In genomic region chr12:52590021-52590420, GRCh38 we compare ENCODE assay signal across 35 cellular contexts. TPM values are rescaled to one million over a fixed set of nuclear protein-coding genes. Genes with fewer than 3 reads are reported as not detected.
"Had no signal": no experiment of that assay in that cellular context is flagged by ENCODE, and none has a peak within 500 bp of the region (broad histone marks: within the 10 kb centered on the region; RNA-seq: fewer than 3 reads in every experiment).

No MANE protein-coding gene starts in this region.

- H3K4me3 ChIP-seq: cardiac muscle cell, Peyer's patch, SJCRH30, SK-N-MC had no signal

- H3K36me3 Mint-ChIP-seq: activated CD8-positive, alpha-beta memory T cell treated with anti-CD3 and anti-CD28 coated beads, Interleukin-2, amount 10 ng/mL, durations not matched to agents 7 days and 5 days; activated naive CD4-positive, alpha-beta T cell treated with anti-CD3 and anti-CD28 coated beads, Interleukin-2, amount 50 U/mL, for 72 hours had no signal

- H3K27me3 ChIP-seq: Peyer's patch had no signal

- H3K4me3 Mint-ChIP-seq: activated CD4-positive, alpha-beta memory T cell treated with anti-CD3 and anti-CD28 coated beads, Interleukin-2, amount 10 ng/mL, durations not matched to agents 7 days and 5 days; activated CD8-positive, alpha-beta memory T cell treated with anti-CD3 and anti-CD28 coated beads, Interleukin-2, amount 10 ng/mL, durations not matched to agents 7 days and 5 days had no signal

- H3K36me3 ChIP-seq: brain microvascular endothelial cell, cardiac muscle cell, Peyer's patch, SJCRH30, WERI-Rb-1 had no signal

- DNase-seq: activated CD4-positive, alpha-beta memory T cell treated with anti-CD3 and anti-CD28 coated beads, Interleukin-2, amount 10 ng/mL, durations not matched to agents 7 days and 5 days; activated CD4-positive, alpha-beta T cell treated with anti-CD3 and anti-CD28 coated beads for 1 hour; activated CD4-positive, alpha-beta T cell treated with anti-CD3 and anti-CD28 coated beads for 48 hours; activated CD4-positive, CD25-positive, alpha-beta regulatory T cell; activated CD8-positive, alpha-beta memory T cell treated with anti-CD3 and anti-CD28 coated beads for 24 hours; activated CD8-positive, alpha-beta memory T cell treated with anti-CD3 and anti-CD28 coated beads, Interleukin-2, amount 10 ng/mL, durations not matched to agents 7 days and 5 days; activated CD8-positive, alpha-beta memory T cell treated with anti-CD3 and anti-CD28 coated beads, Interleukin-2, amount 50 U/mL, for 48 hours; activated gamma-delta T cell; activated naive CD4-positive, alpha-beta T cell treated with Interleukin-2 at 50 U/mL for 16 hours; activated T-cell treated with anti-CD3 and anti-CD28 coated beads, Interleukin-2, amount 50 U/mL, for 48 hours; amniotic stem cell; aorta; brain microvascular endothelial cell; Karpas-422; KBM-7; NCI-H1105; NCI-H1417 treated with DMSO at 0.1 percent for 48 hours; NCI-H187 treated with DMSO at 0.1 percent for 48 hours; NCI-H2081 treated with DMSO at 0.1 percent for 48 hours; NCI-H226; NCI-H446 treated with DMSO at 0.1 percent for 48 hours; NCI-H524; NCI-H69; Peyer's patch; Right ventricle myocardium superior; SJCRH30; T1000; WERI-Rb-1 had no signal

- H3K27ac ChIP-seq: brain microvascular endothelial cell, cardiac muscle cell, Peyer's patch, RWPE1, SJCRH30, SK-N-MC, WERI-Rb-1 had no signal

- ATAC-seq: activated CD8-positive, alpha-beta memory T cell treated with anti-CD3 and anti-CD28 coated beads, Interleukin-2, amount 10 ng/mL, durations not matched to agents 7 days and 5 days; activated naive CD4-positive, alpha-beta T cell treated with anti-CD3 and anti-CD28 coated beads, Interleukin-2, amount 50 U/mL, for 72 hours had no signal

- H3K9me3 ChIP-seq: Peyer's patch, SJCRH30 had no signal

- H3K4me1 ChIP-seq: Peyer's patch, SJCRH30 had no signal

- H3K9me3 Mint-ChIP-seq: activated CD4-positive, alpha-beta memory T cell treated with anti-CD3 and anti-CD28 coated beads, Interleukin-2, amount 10 ng/mL, durations not matched to agents 7 days and 5 days; activated naive CD4-positive, alpha-beta T cell treated with anti-CD3 and anti-CD28 coated beads, Interleukin-2, amount 50 U/mL, for 72 hours had no signal

- H3K27ac Mint-ChIP-seq: activated CD4-positive, alpha-beta memory T cell treated with anti-CD3 and anti-CD28 coated beads, Interleukin-2, amount 10 ng/mL, durations not matched to agents 7 days and 5 days; activated CD8-positive, alpha-beta memory T cell treated with anti-CD3 and anti-CD28 coated beads, Interleukin-2, amount 10 ng/mL, durations not matched to agents 7 days and 5 days; activated naive CD4-positive, alpha-beta T cell treated with anti-CD3 and anti-CD28 coated beads, Interleukin-2, amount 50 U/mL, for 72 hours had no signal

RNA-seq across cellular contexts. Expression of gene KRT72, which starts 11.2 kb away (rescaled TPM):
- total RNA-seq: activated CD4-positive, alpha-beta memory T cell treated with anti-CD3 and anti-CD28 coated beads, Interleukin-2, amount 10 ng/mL, durations not matched to agents 7 days and 5 days; aorta; cardiac muscle cell; MCF 10A; Right ventricle myocardium superior; SJCRH30 had no signal
- polyA plus RNA-seq: cardiac muscle cell had no signal

RNA-seq across cellular contexts. Expression of gene KRT74, which starts 16.4 kb away (rescaled TPM):
- total RNA-seq: activated CD4-positive, alpha-beta memory T cell treated with anti-CD3 and anti-CD28 coated beads, Interleukin-2, amount 10 ng/mL, durations not matched to agents 7 days and 5 days; activated CD8-positive, alpha-beta memory T cell treated with anti-CD3 and anti-CD28 coated beads, Interleukin-2, amount 10 ng/mL, durations not matched to agents 7 days and 5 days; activated naive CD4-positive, alpha-beta T cell treated with anti-CD3 and anti-CD28 coated beads, Interleukin-2, amount 50 U/mL, for 72 hours; aorta; cardiac muscle cell; MCF 10A; Peyer's patch; Right ventricle myocardium superior; SJCRH30; T-helper 1 cell treated with Interleukin-12 subunit alpha and Interleukin-12 subunit beta and Interleukin-4 antibody, amounts not matched to agents 30 ng/mL and 1 ng/mL, for 36 hours; T-helper 2 cell treated with Interferon-gamma antibody and Interleukin-4, amounts not matched to agents 100 ng/mL and 5 ng/mL, for 36 hours had no signal
- polyA plus RNA-seq: aorta, cardiac muscle cell had no signal

RNA-seq across cellular contexts. Expression of gene KRT73, which starts 28.3 kb away (rescaled TPM):
- total RNA-seq: activated CD4-positive, alpha-beta memory T cell treated with anti-CD3 and anti-CD28 coated beads, Interleukin-2, amount 10 ng/mL, durations not matched to agents 7 days and 5 days; activated CD8-positive, alpha-beta memory T cell treated with anti-CD3 and anti-CD28 coated beads, Interleukin-2, amount 10 ng/mL, durations not matched to agents 7 days and 5 days; aorta; cardiac muscle cell; MCF 10A; Right ventricle myocardium superior; SJCRH30 had no signal
- polyA plus RNA-seq: aorta, cardiac muscle cell had no signal

RNA-seq across cellular contexts. Expression of gene KRT71, which starts 37.1 kb away (rescaled TPM):
- total RNA-seq: activated CD4-positive, alpha-beta memory T cell treated with anti-CD3 and anti-CD28 coated beads, Interleukin-2, amount 10 ng/mL, durations not matched to agents 7 days and 5 days; activated CD8-positive, alpha-beta memory T cell treated with anti-CD3 and anti-CD28 coated beads, Interleukin-2, amount 10 ng/mL, durations not matched to agents 7 days and 5 days; activated naive CD4-positive, alpha-beta T cell treated with anti-CD3 and anti-CD28 coated beads, Interleukin-2, amount 50 U/mL, for 72 hours; aorta; cardiac muscle cell; MCF 10A; Peyer's patch; Right ventricle myocardium superior; SJCRH30; T-helper 1 cell treated with Interleukin-12 subunit alpha and Interleukin-12 subunit beta and Interleukin-4 antibody, amounts not matched to agents 30 ng/mL and 1 ng/mL, for 36 hours; T-helper 2 cell treated with Interferon-gamma antibody and Interleukin-4, amounts not matched to agents 100 ng/mL and 5 ng/mL, for 36 hours had no signal
- polyA plus RNA-seq: aorta, cardiac muscle cell had no signal
